ENCODE assay signal across 22 cellular contexts in genomic region chr6:52368002-52368401, GRCh38. TPM values are rescaled to one million over a fixed set of nuclear protein-coding genes. Genes with fewer than 3 reads are reported as not detected.
A peak's percentile ranks its signal among the peaks of the same experiment; 100 is the strongest.
DNase-seq lines count a peak whose midpoint lies in the region; ATAC-seq and TF ChIP-seq lines count a peak whose summit lies in the region.
"Had no signal": no experiment of that assay in that cellular context is flagged by ENCODE, and none has a peak within 500 bp of the region (broad histone marks: within the 10 kb centered on the region; RNA-seq: fewer than 3 reads in every experiment).

No MANE protein-coding gene starts in this region.

- no peak overlapping the region for H3K4me3 Mint-ChIP-seq in activated CD8-positive, alpha-beta T cell treated with anti-CD3 and anti-CD28 coated beads for 36 hours
- H3K4me3 Mint-ChIP-seq in activated CD8-positive, alpha-beta T cell treated with anti-CD3 and anti-CD28 coated beads, Interleukin-2, amount 10 ng/mL, durations not matched to agents 7 days and 5 days: no peak overlapping the region
- H3K4me3 Mint-ChIP-seq: IgD-negative memory B cell had no signal

- H3K9me3 ChIP-seq in testis (no peaks in the 10 kb centered on the region), prostate gland (no peaks in the 10 kb centered on the region)
- H3K9me3 ChIP-seq: BLaER1 had no signal

- H3K4me1 Mint-ChIP-seq in activated CD8-positive, alpha-beta T cell treated with anti-CD3 and anti-CD28 coated beads for 36 hours (ENCODE audit: low read depth): peaks cover 71% of the 10 kb centered on the region
- peaks cover 28% of the 10 kb centered on the region for H3K4me1 Mint-ChIP-seq in activated CD8-positive, alpha-beta T cell treated with anti-CD3 and anti-CD28 coated beads, Interleukin-2, amount 10 ng/mL, durations not matched to agents 7 days and 5 days (ENCODE audit: low read depth)

- no peak for TF ChIP-seq POLR2A in testis (IDR thresholded peaks at IDR 0.05)
- TF ChIP-seq POLR2A in prostate gland (IDR thresholded peaks at IDR 0.05): no peak

- H3K27me3 ChIP-seq in testis (no peaks in the 10 kb centered on the region), prostate gland (replicated peaks; ENCODE audit: insufficient read depth) (no peaks in the 10 kb centered on the region)
- H3K27me3 ChIP-seq: BLaER1 had no signal

- H3K27ac Mint-ChIP-seq in activated CD8-positive, alpha-beta T cell treated with anti-CD3 and anti-CD28 coated beads for 36 hours: peak overlapping the region; percentile 66
- no peak overlapping the region for H3K27ac Mint-ChIP-seq in activated CD8-positive, alpha-beta T cell treated with anti-CD3 and anti-CD28 coated beads, Interleukin-2, amount 10 ng/mL, durations not matched to agents 7 days and 5 days
- H3K27ac Mint-ChIP-seq: IgD-negative memory B cell had no signal

- H3K4me1 ChIP-seq in testis (peaks cover 16% of the 10 kb centered on the region), prostate gland (replicated peaks) (no peaks in the 10 kb centered on the region)

- H3K27ac ChIP-seq in angular gyrus (ENCODE audit: low read depth, low read length): peak overlapping the region; percentile 65
- no peak overlapping the region for H3K27ac ChIP-seq in testis
- H3K27ac ChIP-seq in prostate gland: no peak overlapping the region
- H3K27ac ChIP-seq: 22Rv1, BLaER1 had no signal

- no peak for DNase-seq in activated CD8-positive, alpha-beta T cell treated with anti-CD3 and anti-CD28 coated beads for 36 hours
- DNase-seq in activated CD8-positive, alpha-beta T cell treated with anti-CD3 and anti-CD28 coated beads, Interleukin-2, amount 10 ng/mL, durations not matched to agents 7 days and 5 days: no peak
- DNase-seq in mucosa of gallbladder (ENCODE audit: low spot score): peak; percentile 40
- DNase-seq in testis: peak; percentile 41
- DNase-seq in retina: no peak
- no peak for DNase-seq in prostate gland (ENCODE audit: low spot score)
- DNase-seq in stimulated activated CD4-positive, alpha-beta T cell treated with anti-CD3 and anti-CD28 coated beads, Interleukin-12 subunit alpha, Interleukin-12 subunit beta, amount 100 ng/mL, for 4 hours: no peak
- DNase-seq: ACHN; CD8-positive, alpha-beta memory T cell; DMS79; NCI-H1105; NCI-H146; NCI-H2029; NCI-H2227 treated with DMSO at 0.1 percent for 48 hours; NCI-H510A treated with DMSO at 0.1 percent for 48 hours; NCI-H774; NK-92 treated with Interleukin-12 subunit alpha and Interleukin-12 subunit beta, amount 100 ng/mL, for 24 hours had no signal

- POLR2A ChIA-PET in activated CD8-positive, alpha-beta T cell treated with anti-CD3 and anti-CD28 coated beads for 36 hours (lab: Charles Lee): no interaction called here
- POLR2A ChIA-PET in activated CD8-positive, alpha-beta T cell treated with anti-CD3 and anti-CD28 coated beads, Interleukin-2, amount 10 ng/mL, durations not matched to agents 7 days and 5 days (lab: Charles Lee): no interaction called here

- H3K4me3 ChIP-seq in testis (no peak overlapping the region), prostate gland (no peak overlapping the region)
- H3K4me3 ChIP-seq: BLaER1 had no signal

- ATAC-seq in activated CD8-positive, alpha-beta T cell treated with anti-CD3 and anti-CD28 coated beads for 36 hours: no peak
- no peak for ATAC-seq in activated CD8-positive, alpha-beta T cell treated with anti-CD3 and anti-CD28 coated beads, Interleukin-2, amount 10 ng/mL, durations not matched to agents 7 days and 5 days
- ATAC-seq: Panc1 had no signal

- 71 to 75% methylated on average over 6 of the region's 6 CpGs for WGBS in testis, 2 donors
- 99% methylated on average over 6 of the region's 6 CpGs for WGBS in prostate gland

- peaks cover 1% of the 10 kb centered on the region for H3K9me3 Mint-ChIP-seq in activated CD8-positive, alpha-beta T cell treated with anti-CD3 and anti-CD28 coated beads for 36 hours
- H3K9me3 Mint-ChIP-seq in activated CD8-positive, alpha-beta T cell treated with anti-CD3 and anti-CD28 coated beads, Interleukin-2, amount 10 ng/mL, durations not matched to agents 7 days and 5 days (ENCODE audit: insufficient read depth): peaks cover 7% of the 10 kb centered on the region
- H3K9me3 Mint-ChIP-seq: CD8-positive, alpha-beta memory T cell; IgD-negative memory B cell had no signal

- CTCF ChIA-PET in activated CD8-positive, alpha-beta T cell treated with anti-CD3 and anti-CD28 coated beads for 36 hours (lab: Charles Lee): interaction anchor here (9.4 kb wide), 1 partner anchor 33 kb away, joined by 89 read pairs; no protein-coding TSS in a partner anchor
- CTCF ChIA-PET in activated CD8-positive, alpha-beta T cell treated with anti-CD3 and anti-CD28 coated beads, Interleukin-2, amount 10 ng/mL, durations not matched to agents 7 days and 5 days (lab: Charles Lee): no interaction called here

- H3K27me3 Mint-ChIP-seq in activated CD8-positive, alpha-beta T cell treated with anti-CD3 and anti-CD28 coated beads for 36 hours: no peaks in the 10 kb centered on the region
- H3K27me3 Mint-ChIP-seq in activated CD8-positive, alpha-beta T cell treated with anti-CD3 and anti-CD28 coated beads, Interleukin-2, amount 10 ng/mL, durations not matched to agents 7 days and 5 days (ENCODE audit: low read depth): no peaks in the 10 kb centered on the region
- H3K27me3 Mint-ChIP-seq: CD8-positive, alpha-beta memory T cell; IgD-negative memory B cell had no signal

- H3K36me3 Mint-ChIP-seq in activated CD8-positive, alpha-beta T cell treated with anti-CD3 and anti-CD28 coated beads for 36 hours (ENCODE audit: low read depth): peaks cover 72% of the 10 kb centered on the region
- H3K36me3 Mint-ChIP-seq in activated CD8-positive, alpha-beta T cell treated with anti-CD3 and anti-CD28 coated beads, Interleukin-2, amount 10 ng/mL, durations not matched to agents 7 days and 5 days (ENCODE audit: low read depth): peaks cover 73% of the 10 kb centered on the region

- TF ChIP-seq CTCF in activated CD8-positive, alpha-beta T cell treated with anti-CD3 and anti-CD28 coated beads for 36 hours (IDR thresholded peaks at IDR 0.05): no peak
- TF ChIP-seq CTCF in testis (IDR thresholded peaks at IDR 0.05) (no peak), prostate gland (IDR thresholded peaks at IDR 0.05) (no peak)

- intact Hi-C loops in activated CD8-positive, alpha-beta T cell treated with anti-CD3 and anti-CD28 coated beads for 36 hours (cut with micrococcal nuclease): no loop called here
- intact Hi-C loops in testis (cut with DNase I; ENCODE audit: low total_unique reads): no loop called here
- intact Hi-C loops in prostate gland (cut with DNase I): no loop called here

- H3K36me3 ChIP-seq in testis (ENCODE audit: low read depth, missing control alignments) (no peaks in the 10 kb centered on the region), prostate gland (no peaks in the 10 kb centered on the region)

RNA-seq across cellular contexts. Expression of gene PAQR8, which starts 6.1 kb away (rescaled TPM):
- total RNA-seq in activated CD8-positive, alpha-beta T cell treated with anti-CD3 and anti-CD28 coated beads for 36 hours: 10 to 100 TPM; 12.9 to 13.7 TPM
- 10 to 100 TPM; 23.0 to 25.7 TPM for total RNA-seq in activated CD8-positive, alpha-beta T cell treated with anti-CD3 and anti-CD28 coated beads, Interleukin-2, amount 10 ng/mL, durations not matched to agents 7 days and 5 days
- 23.2 TPM for total RNA-seq in mucosa of gallbladder
- total RNA-seq in testis: 10 to 100 TPM in 1 of 2 donors, 1 to 10 TPM in 1; 9.0 to 11.0 TPM
- 8.3 TPM for polyA plus RNA-seq in testis (ENCODE audit: insufficient read depth, low read depth, low replicate concordance)
- total RNA-seq in prostate gland: 10 to 100 TPM in 1 of 2 donors, 1 to 10 TPM in 1; 9.9 to 15.8 TPM

RNA-seq across cellular contexts. Expression of gene EFHC1, which starts 52.1 kb away (rescaled TPM):
- 1 to 10 TPM; 1.9 to 2.1 TPM for total RNA-seq in activated CD8-positive, alpha-beta T cell treated with anti-CD3 and anti-CD28 coated beads for 36 hours
- total RNA-seq in activated CD8-positive, alpha-beta T cell treated with anti-CD3 and anti-CD28 coated beads, Interleukin-2, amount 10 ng/mL, durations not matched to agents 7 days and 5 days: 1 to 10 TPM; 1.4 to 2.5 TPM
- total RNA-seq in mucosa of gallbladder: 27.8 TPM
- total RNA-seq in testis: 10 to 100 TPM; 41.8 to 62.9 TPM
- polyA plus RNA-seq in testis (ENCODE audit: insufficient read depth, low read depth, low replicate concordance): 133 TPM
- total RNA-seq in prostate gland: 10 to 100 TPM; 19.4 to 23.5 TPM

Comparison
In these comparisons a context has a peak if more than half of its experiments do, and no peak if none do; other contexts are left out.
1. DNase-seq: peak in mucosa of gallbladder (single experiment) and testis (single experiment); none in activated CD8-positive, alpha-beta T cell treated with anti-CD3 and anti-CD28 coated beads for 36 hours (single experiment), activated CD8-positive, alpha-beta T cell treated with anti-CD3 and anti-CD28 coated beads, Interleukin-2, amount 10 ng/mL, durations not matched to agents 7 days and 5 days (single experiment), retina (single experiment), prostate gland (single experiment) and stimulated activated CD4-positive, alpha-beta T cell treated with anti-CD3 and anti-CD28 coated beads, Interleukin-12 subunit alpha, Interleukin-12 subunit beta, amount 100 ng/mL, for 4 hours (single experiment).